Comparison of ENCODE assay signal across 1 cellular context in the genomic region with DNA sequence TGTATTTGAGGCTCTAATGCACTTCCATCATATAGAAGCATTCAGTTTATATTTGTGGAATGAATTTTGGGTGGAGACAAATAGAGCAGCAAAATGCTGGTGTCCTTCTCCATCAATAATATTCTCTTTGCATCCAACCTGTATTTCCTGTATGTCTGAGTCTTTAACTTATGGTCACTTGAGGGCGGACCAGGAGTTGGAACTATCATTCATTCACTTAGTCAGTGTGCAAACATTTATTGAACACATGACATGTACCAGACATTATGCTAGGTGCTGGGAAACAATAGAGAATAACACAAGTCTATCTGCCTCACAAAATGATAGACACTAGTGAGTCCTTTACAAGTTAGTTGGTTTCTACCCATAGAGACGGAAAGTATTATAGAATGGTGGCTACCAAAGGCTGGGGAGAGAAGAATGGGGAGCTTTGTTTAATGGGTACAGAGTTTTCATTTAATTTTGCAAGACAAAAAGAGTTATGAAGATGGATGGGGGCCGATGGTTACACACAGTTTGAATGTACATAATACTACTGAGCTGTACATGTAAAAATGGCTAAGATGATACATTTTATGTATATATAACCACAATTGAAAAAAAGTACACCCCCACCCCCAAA.
TF ChIP-seq lines count a peak whose summit lies in the region.

No MANE protein-coding gene starts in this region.

TF ChIP-seq in GM12878, 131 proteins besides CTCF, POLR2A, EP300 and RAD21:
- TF ChIP-seq GABPA (IDR thresholded peaks at IDR 0.05; ENCODE audit: low read depth) = no peak
- TF ChIP-seq RUNX3 (IDR thresholded peaks at IDR 0.05; ENCODE audit: low read length) = peak; percentile 11; the same call in 1 of the 2 replicates
